12 cellular contexts compared by ENCODE assay signal in genomic region chr6:4371207-4371921, GRCh38.
DNase-seq lines count a peak whose midpoint lies in the region; TF ChIP-seq lines count a peak whose summit lies in the region.
"Had no signal": no experiment of that assay in that cellular context is flagged by ENCODE, and none has a peak within 500 bp of the region (broad histone marks: within the 10 kb centered on the region; RNA-seq: fewer than 3 reads in every experiment).

No MANE protein-coding gene starts in this region.

- H3K4me1 ChIP-seq in BLaER1 (peaks cover 30% of the 10 kb centered on the region), SJSA1 (replicated peaks) (peaks cover 32% of the 10 kb centered on the region), parathyroid adenoma (peaks cover 16% of the 10 kb centered on the region)

- H3K4me2 ChIP-seq in BLaER1 (peak overlapping the region; percentile 68), parathyroid adenoma (ENCODE audit: low read length) (peak overlapping the region; percentile 3)

- H3K4me3 ChIP-seq in BLaER1 (no peak overlapping the region), SJSA1 (no peak overlapping the region), fibroblast of pulmonary artery (replicated peaks; ENCODE audit: low read depth, low read length) (no peak overlapping the region), parathyroid adenoma (ENCODE audit: low read depth, low read length) (no peak overlapping the region)

- no peaks in the 10 kb centered on the region for H3K27me3 ChIP-seq in BLaER1
- no peaks in the 10 kb centered on the region for H3K27me3 ChIP-seq in SJSA1 (replicated peaks)
- no peaks in the 10 kb centered on the region for H3K27me3 ChIP-seq in parathyroid adenoma (ENCODE audit: control insufficient read depth, insufficient read depth, low read length)

- H3K36me3 ChIP-seq in BLaER1 (no peaks in the 10 kb centered on the region), SJSA1 (no peaks in the 10 kb centered on the region), parathyroid adenoma (ENCODE audit: control insufficient read depth, insufficient read depth, low read length) (no peaks in the 10 kb centered on the region)

- H3K79me2 ChIP-seq in parathyroid adenoma, result no peaks in the 10 kb centered on the region

- H3K9ac ChIP-seq in BLaER1 (no peak overlapping the region), parathyroid adenoma (no peak overlapping the region)

- peak; percentile 30 to 45 for DNase-seq in SJSA1 (ENCODE audit: low read depth in 1 of 2, low spot score in 2 of 2)
- DNase-seq in fibroblast of pulmonary artery (ENCODE audit: low read depth), result peak; percentile 82
- DNase-seq in GM10266 (ENCODE audit: extremely low spot score), result no peak
- no peak for DNase-seq in NCI-H1930 (lab: John Stamatoyannopoulos, UW)
- DNase-seq in MV-4-11 (lab: John Stamatoyannopoulos, UW), result no peak
- no peak for DNase-seq in NCI-H2029 treated with DMSO at 0.1 percent for 48 hours (lab: John Stamatoyannopoulos, UW)
- DNase-seq: activated naive CD8-positive, alpha-beta T cell treated with anti-CD3 and anti-CD28 coated beads for 36 hours; CD4-positive, alpha-beta T cell; effector memory CD4-positive, alpha-beta T cell; NCI-H446 had no signal

- TF ChIP-seq CTCF in fibroblast of pulmonary artery (IDR thresholded peaks at IDR 0.05; ENCODE audit: low read length, missing control alignments) (no peak), parathyroid adenoma (IDR thresholded peaks at IDR 0.05) (no peak), GM10266 (IDR thresholded peaks at IDR 0.05; ENCODE audit: control insufficient read depth, insufficient read depth, low read depth, missing control alignments) (no peak)

- H3K9me3 ChIP-seq in BLaER1 (no peaks in the 10 kb centered on the region), SJSA1 (replicated peaks) (no peaks in the 10 kb centered on the region), parathyroid adenoma (ENCODE audit: control insufficient read depth, low read length) (no peaks in the 10 kb centered on the region)

- H2AFZ ChIP-seq in parathyroid adenoma, result peak overlapping the region; percentile 53

- no peak overlapping the region for H3K27ac ChIP-seq in BLaER1
- peak overlapping the region; percentile 30; the same call in 1 of the 2 replicates for H3K27ac ChIP-seq in SJSA1
- H3K27ac ChIP-seq in parathyroid adenoma, result peak overlapping the region; percentile 8

- no peaks in the 10 kb centered on the region for H4K20me1 ChIP-seq in BLaER1

Comparison
In these comparisons a context has a peak if more than half of its experiments do, and no peak if none do; other contexts are left out.
1. DNase-seq: peak in SJSA1 (2 of 2) and fibroblast of pulmonary artery (single experiment); none in GM10266 (single experiment), NCI-H1930 (0 of 2), MV-4-11 (single experiment) and NCI-H2029 treated with DMSO at 0.1 percent for 48 hours (single experiment).